In genomic region chr17:34360571-34360970, GRCh38 we compare ENCODE assay signal across 18 cellular contexts. TPM values are rescaled to one million over a fixed set of nuclear protein-coding genes. Genes with fewer than 3 reads are reported as not detected.
DNase-seq lines count a peak whose midpoint lies in the region; ATAC-seq and TF ChIP-seq lines count a peak whose summit lies in the region.
"Had no signal": no experiment of that assay in that cellular context is flagged by ENCODE, and none has a peak within 500 bp of the region (broad histone marks: within the 10 kb centered on the region; RNA-seq: fewer than 3 reads in every experiment).

No MANE protein-coding gene starts in this region.

- no peak overlapping the region for H3K27ac Mint-ChIP-seq in activated CD4-positive, alpha-beta T cell treated with anti-CD3 and anti-CD28 coated beads, Interleukin-2, amount 10 ng/mL, durations not matched to agents 24 days and 14 days
- H3K27ac Mint-ChIP-seq in dendritic cell treated with granulocyte-macrophage colony-stimulating factor and Interleukin-4, amounts not matched to agents 40 ng/mL and 50 ng/mL, for 4 days = peak overlapping the region; percentile 90
- H3K27ac Mint-ChIP-seq in type B pancreatic cell = no peak overlapping the region
- H3K27ac Mint-ChIP-seq: CD4-positive, alpha-beta T cell had no signal

- DNase-seq in activated CD4-positive, alpha-beta T cell treated with anti-CD3 and anti-CD28 coated beads, Interleukin-2, amount 10 ng/mL, durations not matched to agents 24 days and 14 days = peak; percentile 56
- DNase-seq in activated CD4-positive, alpha-beta T cell treated with anti-CD3 and anti-CD28 coated beads, Interleukin-2, amount 50 U/mL, for 4 hours = no peak
- DNase-seq in type B pancreatic cell (ENCODE audit: extremely low spot score, unreplicated experiment) (peak; percentile 49), SIG-M5 treated with dmso at 0.1 percent for 504 hours (lab: John Stamatoyannopoulos, UW; ENCODE audit: unreplicated experiment) (no peak), T1000 (lab: John Stamatoyannopoulos, UW) (no peak)
- DNase-seq: C1 segment of cervical spinal cord; Calu3; CD4-positive, alpha-beta T cell; DMS 273 treated with DMSO at 0.1 percent for 48 hours had no signal

- H3K4me3 ChIP-seq in Loucy (ENCODE audit: low read length, poor library complexity, severe bottlenecking) = peak overlapping the region; percentile 34
- H3K4me3 ChIP-seq: GM12878, HAP-1 had no signal

- no peak for TF ChIP-seq CTCF in Loucy (conservative IDR thresholded peaks at IDR 0.05; ENCODE audit: low read length)
- TF ChIP-seq CTCF in type B pancreatic cell (conservative IDR thresholded peaks at IDR 0.05) = no peak

- H3K27me3 ChIP-seq in Loucy (ENCODE audit: insufficient read depth, low read length, poor library complexity, severe bottlenecking) = no peaks in the 10 kb centered on the region

- H3F3A ChIP-seq in Loucy (ENCODE audit: low read depth) = peaks cover 8% of the 10 kb centered on the region

- ATAC-seq in GM18861 (IDR thresholded peaks at IDR 0.05; ENCODE audit: unreplicated experiment) = no peak

- H2AFZ ChIP-seq in Loucy (ENCODE audit: low read length) = peak overlapping the region; percentile 11; the same call in 1 of the 2 replicates

- H3K4me2 ChIP-seq in Loucy (ENCODE audit: low read depth, low read length, poor library complexity, severe bottlenecking) = peak overlapping the region; percentile 50

- H3K9me3 ChIP-seq in Loucy (ENCODE audit: insufficient read depth, low read depth, low read length) = no peaks in the 10 kb centered on the region
- H3K9me3 ChIP-seq: HAP-1 had no signal

- H3K4me1 ChIP-seq in Loucy (ENCODE audit: insufficient read depth, low read length, poor library complexity, severe bottlenecking) = peaks cover 56% of the 10 kb centered on the region
- H3K4me1 ChIP-seq: HAP-1 had no signal

- H3K9me2 ChIP-seq in Loucy (replicated peaks; ENCODE audit: low read depth, low read length) = no peaks in the 10 kb centered on the region

- peaks cover 35% of the 10 kb centered on the region for H3K4me1 Mint-ChIP-seq in activated CD4-positive, alpha-beta T cell treated with anti-CD3 and anti-CD28 coated beads, Interleukin-2, amount 10 ng/mL, durations not matched to agents 24 days and 14 days
- peaks cover 75% of the 10 kb centered on the region for H3K4me1 Mint-ChIP-seq in dendritic cell treated with granulocyte-macrophage colony-stimulating factor and Interleukin-4, amounts not matched to agents 40 ng/mL and 50 ng/mL, for 4 days (ENCODE audit: low read depth)
- H3K4me1 Mint-ChIP-seq in type B pancreatic cell (ENCODE audit: unreplicated experiment) = no peaks in the 10 kb centered on the region

- H3K4me3 Mint-ChIP-seq in activated CD4-positive, alpha-beta T cell treated with anti-CD3 and anti-CD28 coated beads, Interleukin-2, amount 10 ng/mL, durations not matched to agents 24 days and 14 days = peak overlapping the region; percentile 18
- no peak overlapping the region for H3K4me3 Mint-ChIP-seq in dendritic cell treated with granulocyte-macrophage colony-stimulating factor and Interleukin-4, amounts not matched to agents 40 ng/mL and 50 ng/mL, for 4 days
- H3K4me3 Mint-ChIP-seq in type B pancreatic cell = no peak overlapping the region
- H3K4me3 Mint-ChIP-seq: CD4-positive, alpha-beta T cell had no signal

- no peaks in the 10 kb centered on the region for H3K36me3 ChIP-seq in Loucy (ENCODE audit: insufficient read depth, low read length)
- H3K36me3 ChIP-seq: HAP-1 had no signal

- no peaks in the 10 kb centered on the region for H3K79me2 ChIP-seq in Loucy (ENCODE audit: insufficient read depth, low read length)

- peaks cover 30% of the 10 kb centered on the region for H3K27me3 Mint-ChIP-seq in activated CD4-positive, alpha-beta T cell treated with anti-CD3 and anti-CD28 coated beads, Interleukin-2, amount 10 ng/mL, durations not matched to agents 24 days and 14 days
- peaks cover 18% of the 10 kb centered on the region for H3K27me3 Mint-ChIP-seq in dendritic cell treated with granulocyte-macrophage colony-stimulating factor and Interleukin-4, amounts not matched to agents 40 ng/mL and 50 ng/mL, for 4 days
- H3K27me3 Mint-ChIP-seq in type B pancreatic cell = peaks cover 43% of the 10 kb centered on the region

- no peaks in the 10 kb centered on the region for H3K9me3 Mint-ChIP-seq in activated CD4-positive, alpha-beta T cell treated with anti-CD3 and anti-CD28 coated beads, Interleukin-2, amount 10 ng/mL, durations not matched to agents 24 days and 14 days
- no peaks in the 10 kb centered on the region for H3K9me3 Mint-ChIP-seq in dendritic cell treated with granulocyte-macrophage colony-stimulating factor and Interleukin-4, amounts not matched to agents 40 ng/mL and 50 ng/mL, for 4 days
- no peaks in the 10 kb centered on the region for H3K9me3 Mint-ChIP-seq in type B pancreatic cell
- H3K9me3 Mint-ChIP-seq: CD4-positive, alpha-beta T cell had no signal

- peak overlapping the region; percentile 61 for H3K9ac ChIP-seq in Loucy (ENCODE audit: low read depth, low read length, poor library complexity, severe bottlenecking)

- H3K36me3 Mint-ChIP-seq in activated CD4-positive, alpha-beta T cell treated with anti-CD3 and anti-CD28 coated beads, Interleukin-2, amount 10 ng/mL, durations not matched to agents 24 days and 14 days (ENCODE audit: low read depth) = no peaks in the 10 kb centered on the region
- peaks cover 58% of the 10 kb centered on the region for H3K36me3 Mint-ChIP-seq in dendritic cell treated with granulocyte-macrophage colony-stimulating factor and Interleukin-4, amounts not matched to agents 40 ng/mL and 50 ng/mL, for 4 days (ENCODE audit: low read depth)
- no peaks in the 10 kb centered on the region for H3K36me3 Mint-ChIP-seq in type B pancreatic cell

- H4K20me1 ChIP-seq in Loucy (ENCODE audit: insufficient read depth, low read length, poor library complexity, severe bottlenecking) = no peaks in the 10 kb centered on the region

- intact Hi-C loops in activated CD4-positive, alpha-beta T cell treated with anti-CD3 and anti-CD28 coated beads, Interleukin-2, amount 10 ng/mL, durations not matched to agents 24 days and 14 days (cut with micrococcal nuclease) = loop anchor here (2.0 to 5.0 kb wide), 2 partner anchors 16 to 53 kb away; no protein-coding TSS in a partner anchor
- intact Hi-C loops in dendritic cell treated with granulocyte-macrophage colony-stimulating factor and Interleukin-4, amounts not matched to agents 40 ng/mL and 50 ng/mL, for 4 days (cut with micrococcal nuclease) = no loop called here

RNA-seq across cellular contexts. Expression of gene CCL1, which starts 2.5 kb away (rescaled TPM):
- 105 and 111 TPM in 2 replicates for total RNA-seq in activated CD4-positive, alpha-beta T cell treated with anti-CD3 and anti-CD28 coated beads, Interleukin-2, amount 10 ng/mL, durations not matched to agents 24 days and 14 days
- total RNA-seq in type B pancreatic cell (ENCODE audit: low replicate concordance) = not detected in 2 replicates
- total RNA-seq: A673; Calu3; CD4-positive, alpha-beta T cell; G401; H1; HepG2 had no signal

RNA-seq across cellular contexts. Expression of gene CCL13, which starts 4.3 kb away (rescaled TPM):
- not detected in 2 replicates for total RNA-seq in activated CD4-positive, alpha-beta T cell treated with anti-CD3 and anti-CD28 coated beads, Interleukin-2, amount 10 ng/mL, durations not matched to agents 24 days and 14 days
- total RNA-seq in type B pancreatic cell (ENCODE audit: low replicate concordance) = not detected in 2 replicates
- total RNA-seq: A673; Calu3; CD4-positive, alpha-beta T cell; G401; GM12878; H1; HepG2 had no signal

RNA-seq across cellular contexts. Expression of gene CCL8, which starts 41.3 kb away (rescaled TPM):
- not detected in 2 replicates for total RNA-seq in activated CD4-positive, alpha-beta T cell treated with anti-CD3 and anti-CD28 coated beads, Interleukin-2, amount 10 ng/mL, durations not matched to agents 24 days and 14 days
- total RNA-seq in type B pancreatic cell (ENCODE audit: low replicate concordance) = not detected in 2 replicates
- total RNA-seq: A673; Calu3; CD4-positive, alpha-beta T cell; G401; GM12878; H1; HepG2 had no signal

Comparison
In these comparisons a context has a peak if more than half of its experiments do, and no peak if none do; other contexts are left out.
1. DNase-seq: peak in activated CD4-positive, alpha-beta T cell treated with anti-CD3 and anti-CD28 coated beads, Interleukin-2, amount 10 ng/mL, durations not matched to agents 24 days and 14 days (single experiment) and type B pancreatic cell (single experiment); none in activated CD4-positive, alpha-beta T cell treated with anti-CD3 and anti-CD28 coated beads, Interleukin-2, amount 50 U/mL, for 4 hours (0 of 2), SIG-M5 treated with dmso at 0.1 percent for 504 hours (single experiment) and T1000 (single experiment).
2. RNA of gene CCL1, which starts 2.5 kb away (total RNA-seq): 105 to 111 TPM in activated CD4-positive, alpha-beta T cell treated with anti-CD3 and anti-CD28 coated beads, Interleukin-2, amount 10 ng/mL, durations not matched to agents 24 days and 14 days; not detected in type B pancreatic cell; every median in the first group is over 100 times any median in the second.